In the genomic region with DNA sequence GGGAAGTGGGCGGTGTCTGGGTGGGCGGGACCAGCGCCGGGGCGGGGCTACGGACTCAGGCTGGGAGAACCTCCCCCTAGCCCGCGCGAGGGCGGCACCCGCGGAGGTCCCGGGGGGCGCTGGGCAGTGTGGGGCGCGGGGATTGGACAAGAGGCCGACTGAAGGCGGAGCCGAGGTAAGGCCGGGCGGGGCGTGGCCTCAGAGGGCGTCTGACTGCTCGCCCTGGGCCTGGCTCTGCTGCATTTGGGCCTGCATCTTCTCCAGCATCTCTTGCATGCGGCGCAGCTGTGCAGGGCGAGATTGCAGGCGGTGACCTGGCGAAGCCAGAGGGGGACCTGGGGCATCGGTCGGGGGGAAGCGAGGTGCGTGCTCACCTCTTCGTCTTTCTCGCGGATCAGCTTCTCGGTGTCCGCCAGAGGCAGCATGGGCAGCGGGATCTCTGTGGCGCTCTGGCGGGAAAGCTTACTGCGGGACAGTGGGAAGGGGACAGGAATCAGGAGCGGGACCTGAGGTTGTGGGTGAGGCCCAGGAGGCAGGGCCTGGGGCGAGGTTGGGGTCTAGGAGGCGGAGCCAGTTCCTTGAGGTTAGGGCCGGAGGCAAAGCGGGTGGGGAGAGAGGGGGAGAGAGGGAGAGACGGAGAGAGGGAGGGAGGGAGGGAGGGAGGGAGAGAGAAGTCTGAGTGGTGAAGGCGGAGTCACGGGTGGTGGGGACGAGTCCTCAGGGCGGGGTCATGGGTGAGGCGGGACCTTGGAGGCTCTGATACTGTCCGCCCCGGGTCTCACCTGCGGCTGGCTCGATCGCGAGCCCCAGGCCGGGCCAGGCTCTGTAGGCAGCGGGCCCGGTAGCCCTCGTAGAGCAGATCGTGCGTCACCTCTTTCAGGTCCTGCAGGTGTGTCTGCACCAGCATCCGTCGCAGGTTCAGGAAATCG, we compare ENCODE assay signal across 8 cellular contexts. TPM values are rescaled to one million over a fixed set of nuclear protein-coding genes. Genes with fewer than 3 reads are reported as not detected.
A peak's percentile ranks its signal among the peaks of the same experiment; 100 is the strongest.
DNase-seq lines count a peak whose midpoint lies in the region; ATAC-seq, FAIRE-seq and TF ChIP-seq lines count a peak whose summit lies in the region.

No MANE protein-coding gene starts in this region.

- DNase-seq in AG10803 (ENCODE audit: low read depth): peak; percentile 97
- DNase-seq in NCI-H345 (lab: John Stamatoyannopoulos, UW): peak; percentile 100
- DNase-seq in activated CD4-positive, CD25-positive, alpha-beta regulatory T cell treated with anti-CD3 and anti-CD28 coated beads, Interleukin-2, amount 50 U/mL, for 16 hours (ENCODE audit: low read depth, low spot score): peak; percentile 99
- DNase-seq in central memory CD8-positive, alpha-beta T cell (ENCODE audit: low spot score in 2 of 2): peak; percentile 95 to 99
- peak; percentile 100 for DNase-seq in kidney
- peak; percentile 99 to 100 for DNase-seq in stimulated activated CD4-positive, alpha-beta T cell treated with anti-CD3 and anti-CD28 coated beads, Interleukin-15, amount 100 ng/mL, for 1 hour (ENCODE audit: low read depth in 1 of 2, low spot score in 1 of 2)

- H3K36me3 ChIP-seq in kidney (ENCODE audit: control insufficient read depth in 1 of 2, insufficient read depth in 2 of 2, low read length in 2 of 2): no peaks in the 10 kb centered on the region

- H3K9me3 Mint-ChIP-seq in central memory CD8-positive, alpha-beta T cell: no peaks in the 10 kb centered on the region

- H3K9me3 ChIP-seq in kidney (ENCODE audit: control insufficient read depth in 1 of 2, low read length in 2 of 2): no peaks in the 10 kb centered on the region

- ATAC-seq in GM19025 (IDR thresholded peaks at IDR 0.05; ENCODE audit: low read depth, unreplicated experiment): peak; percentile 91
- peak; percentile 92 for ATAC-seq in HG03280 (IDR thresholded peaks at IDR 0.05; ENCODE audit: unreplicated experiment)
- peak; percentile 80 for ATAC-seq in central memory CD8-positive, alpha-beta T cell (replicated peaks; ENCODE audit: extremely low read depth, poor library complexity, severe bottlenecking)

- no peaks in the 10 kb centered on the region for H3K27me3 Mint-ChIP-seq in central memory CD8-positive, alpha-beta T cell

- peak overlapping the region; percentile 98 for H3K4me3 Mint-ChIP-seq in central memory CD8-positive, alpha-beta T cell

- intact Hi-C loops in kidney (cut with DNase I): no loop called here

- no peak for FAIRE-seq in kidney (lab: Jason Lieb, UNC)

- H3K9ac ChIP-seq in kidney (ENCODE audit: low read length in 2 of 2): peak overlapping the region; percentile 34 to 97

- H3K4me1 Mint-ChIP-seq in central memory CD8-positive, alpha-beta T cell: peaks cover 63% of the 10 kb centered on the region

- peaks cover 32% of the 10 kb centered on the region for H3K36me3 Mint-ChIP-seq in central memory CD8-positive, alpha-beta T cell (ENCODE audit: insufficient read depth)

- peak overlapping the region; percentile 99 to 100 for H3K27ac ChIP-seq in kidney (ENCODE audit: low read depth in 2 of 2, low read length in 2 of 2)

- peaks cover 4 to 10% of the 10 kb centered on the region in 2 donors for H3K4me1 ChIP-seq in kidney (ENCODE audit: control insufficient read depth in 1 of 2, insufficient read depth in 1 of 2, low read depth in 1 of 2, low read length in 2 of 2)

- TF ChIP-seq CTCF in AG10803 (conservative IDR thresholded peaks at IDR 0.05; ENCODE audit: low read length) (peak; percentile 33), kidney (IDR thresholded peaks at IDR 0.05; ENCODE audit: borderline replicate concordance, extremely low read depth, insufficient read depth) (no peak)

- H3K4me3 ChIP-seq in AG10803 (ENCODE audit: low read length) (peak overlapping the region; percentile 91), kidney (ENCODE audit: low read length in 2 of 2) (peak overlapping the region; percentile 61 to 95)

- H3K27ac Mint-ChIP-seq in central memory CD8-positive, alpha-beta T cell (ENCODE audit: low read depth): peak overlapping the region; percentile 99

RNA-seq across cellular contexts. Expression of a gene that starts 3.9 kb away (rescaled TPM):
- 12.8 TPM for total RNA-seq in kidney
- polyA plus RNA-seq in kidney (ENCODE audit: insufficient read depth, low read depth, low replicate concordance): 5.0 TPM

RNA-seq across cellular contexts. Expression of a gene that starts 3.9 kb away (rescaled TPM):
- not detected for total RNA-seq in kidney
- polyA plus RNA-seq in kidney (ENCODE audit: insufficient read depth, low read depth, low replicate concordance): 2.3 TPM

RNA-seq across cellular contexts. Expression of a gene that starts 8.2 kb away (rescaled TPM):
- total RNA-seq in kidney: 32.7 TPM
- polyA plus RNA-seq in kidney (ENCODE audit: insufficient read depth, low read depth, low replicate concordance): 30.1 TPM

RNA-seq across cellular contexts. Expression of a gene that starts 16.7 kb away (rescaled TPM):
- 9.7 TPM for total RNA-seq in kidney
- 6.9 TPM for polyA plus RNA-seq in kidney (ENCODE audit: insufficient read depth, low read depth, low replicate concordance)

RNA-seq across cellular contexts. Expression of a gene that starts 23.4 kb away (rescaled TPM):
- total RNA-seq in kidney: 68.1 TPM
- polyA plus RNA-seq in kidney (ENCODE audit: insufficient read depth, low read depth, low replicate concordance): 61.8 TPM

Comparison
In these comparisons a context has a peak if more than half of its experiments do, and no peak if none do; other contexts are left out.
1. Peak in every context shown above with its lines: DNase-seq, ATAC-seq, H3K4me3 ChIP-seq and H3K27ac ChIP-seq.